Comparison of ENCODE assay signal across 15 cellular contexts in the genomic region with DNA sequence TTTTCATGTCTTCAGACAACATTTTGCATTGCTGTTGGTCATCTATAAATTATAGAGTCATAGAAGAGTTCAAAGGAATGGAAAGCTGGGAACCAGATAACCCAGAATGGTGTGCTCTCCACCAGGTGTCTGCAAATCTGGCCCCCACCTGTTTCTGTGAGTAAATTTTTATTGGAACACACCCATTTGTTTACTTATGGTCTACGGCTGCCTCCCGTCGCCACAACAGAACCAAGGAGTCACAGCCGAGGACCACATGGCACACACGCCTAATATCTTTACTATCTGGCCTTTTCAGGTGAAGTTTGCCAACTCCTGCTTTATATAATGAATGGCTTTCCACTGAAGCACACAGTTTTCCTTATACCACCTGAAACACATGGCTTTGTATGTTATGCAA.
"Had no signal": no experiment of that assay in that cellular context is flagged by ENCODE, and none has a peak within 500 bp of the region (broad histone marks: within the 10 kb centered on the region; RNA-seq: fewer than 3 reads in every experiment).

No MANE protein-coding gene starts in this region.

- DNase-seq: effector memory CD4-positive, alpha-beta T cell; heart left ventricle; hippocampal formation; mesendoderm; naive thymus-derived CD4-positive, alpha-beta T cell; nephron progenitor cell; psoas muscle; stimulated activated CD4-positive, alpha-beta T cell treated with anti-CD3 and anti-CD28 coated beads, Interleukin-12 subunit alpha, Interleukin-12 subunit beta, amount 100 ng/mL, for 4 hours; stimulated activated CD4-positive, alpha-beta T cell treated with anti-CD3 and anti-CD28 coated beads, Interleukin-2, amount 100 ng/mL, for 48 hours; stimulated activated naive CD4-positive, alpha-beta T cell treated with Interleukin-2 at 50 U/mL for 16 hours; upper lobe of left lung; uterus had no signal

- H3K4me3 ChIP-seq: heart left ventricle, psoas muscle, upper lobe of left lung, uterus had no signal

- H3K4me1 Mint-ChIP-seq: naive thymus-derived CD4-positive, alpha-beta T cell had no signal

- H3K27me3 ChIP-seq: heart left ventricle, upper lobe of left lung, uterus had no signal

- H3K27ac Mint-ChIP-seq: naive thymus-derived CD4-positive, alpha-beta T cell; nephron progenitor cell had no signal

- H3K27ac ChIP-seq: neutrophil, psoas muscle, upper lobe of left lung, uterus had no signal

- H3K36me3 ChIP-seq: heart left ventricle, neutrophil, upper lobe of left lung, uterus had no signal

- H3K4me1 ChIP-seq: psoas muscle, uterus had no signal

- ATAC-seq: esophagus mucosa; heart left ventricle; naive thymus-derived CD4-positive, alpha-beta T cell; psoas muscle; sciatic nerve had no signal

- H3K9me3 ChIP-seq: neutrophil, upper lobe of left lung, uterus had no signal

- H3K4me3 Mint-ChIP-seq: naive thymus-derived CD4-positive, alpha-beta T cell; nephron progenitor cell had no signal
